Comparison of ENCODE assay signal across 2 cellular contexts in genomic region chr1:26994772-26995625, GRCh38.
TF ChIP-seq lines count a peak whose summit lies in the region.

No MANE protein-coding gene starts in this region.

TF ChIP-seq in HEK293, 187 proteins besides CTCF, POLR2A, EP300 and RAD21:
- TF ChIP-seq ZNF449 (tag by site-specific recombination; IDR thresholded peaks at IDR 0.05) = 0 out of 2 replicates have a peak, but pooled peaks have one; percentile 14
- TF ChIP-seq ZFP69B (tag by site-specific recombination; IDR thresholded peaks at IDR 0.05) = no peak
- no peak for TF ChIP-seq ZBTB44 (tag by site-specific recombination; IDR thresholded peaks at IDR 0.05)
- TF ChIP-seq PRDM10 (tag by site-specific recombination; IDR thresholded peaks at IDR 0.05) = peak; percentile 93
- TF ChIP-seq ZNF335 (tag by site-specific recombination; conservative IDR thresholded peaks at IDR 0.05) = 0 out of 2 replicates have a peak, but pooled peaks have one; percentile 20
- TF ChIP-seq GLIS2 (tag by site-specific recombination; IDR thresholded peaks at IDR 0.05) = peak; percentile 42; the same call in 1 of the 2 replicates
- TF ChIP-seq GLIS1 (tag by site-specific recombination; IDR thresholded peaks at IDR 0.05) = peak; percentile 6; the same call in 1 of the 2 replicates
- peak; percentile 89 for TF ChIP-seq ZBTB20 (tag by site-specific recombination; IDR thresholded peaks at IDR 0.05)
- no peak for TF ChIP-seq ZNF184 (tag by site-specific recombination; IDR thresholded peaks at IDR 0.05)

TF ChIP-seq in K562, 482 proteins besides CTCF, POLR2A, EP300 and RAD21:
- TF ChIP-seq ZNF609 (CRISPR knock-in tag; IDR thresholded peaks at IDR 0.05; ENCODE audit: borderline replicate concordance) (0 out of 2 replicates have a peak, but pooled peaks have one; percentile 31), RHOXF2B (CRISPR knock-in tag; conservative IDR thresholded peaks at IDR 0.05) (no peak), SIX5 (IDR thresholded peaks at IDR 0.05; ENCODE audit: borderline replicate concordance in 1 of 2, insufficient read depth in 1 of 2, low read depth in 1 of 2, low read length in 2 of 2) (peak in 1 of 2 experiments; percentile 12; a peak in 1 of 4 replicates), RBFOX2 (IDR thresholded peaks at IDR 0.05; ENCODE audit: low read depth, low read length) (no peak)
